ENCODE assay signal across 8 cellular contexts in genomic region chr15:40806672-40807027, GRCh38. TPM values are rescaled to one million over a fixed set of nuclear protein-coding genes. Genes with fewer than 3 reads are reported as not detected.
DNase-seq lines count a peak whose midpoint lies in the region; ATAC-seq and TF ChIP-seq lines count a peak whose summit lies in the region.

No MANE protein-coding gene starts in this region.

- no peak overlapping the region for H3K4ac ChIP-seq in neuronal stem cell (ENCODE audit: low read length)

- H2BK15ac ChIP-seq in neuronal stem cell (ENCODE audit: low read length): no peak overlapping the region

- no peaks in the 10 kb centered on the region for H3K79me1 ChIP-seq in neuronal stem cell (ENCODE audit: low read depth, low read length)

- ATAC-seq in effector memory CD8-positive, alpha-beta T cell (replicated peaks): no peak
- ATAC-seq in HG03342 (IDR thresholded peaks at IDR 0.05; ENCODE audit: unreplicated experiment): no peak
- ATAC-seq in GM21526 (IDR thresholded peaks at IDR 0.05; ENCODE audit: low FRiP score, unreplicated experiment): no peak
- ATAC-seq in GM21576 (IDR thresholded peaks at IDR 0.05; ENCODE audit: unreplicated experiment): no peak

- H4K20me1 ChIP-seq in MM.1S (ENCODE audit: insufficient read depth, low read length): no peaks in the 10 kb centered on the region

- peak overlapping the region; percentile 57 for H3K23ac ChIP-seq in neuronal stem cell (ENCODE audit: low read depth, low read length, poor library complexity)

- H3K9me3 ChIP-seq in CD4-positive, alpha-beta memory T cell (ENCODE audit: control insufficient read depth in 1 of 2, low read length in 2 of 2): no peaks in the 10 kb centered on the region
- H3K9me3 ChIP-seq in MM.1S (replicated peaks; ENCODE audit: insufficient read depth, low read length) (no peaks in the 10 kb centered on the region), neuronal stem cell (replicated peaks in 1 of 2; ENCODE audit: control insufficient read depth in 2 of 2, insufficient read depth in 1 of 2, low read depth in 1 of 2, low read length in 2 of 2) (no peaks in the 10 kb centered on the region)

- WGBS in neuronal stem cell (ENCODE audit: extremely low coverage in 2 of 2, insufficient read length in 2 of 2, insufficient replicate concordance in 1 of 2), 2 donors: no CpG with 5 or more reads among the region's 2 CpGs

- H4K91ac ChIP-seq in neuronal stem cell (ENCODE audit: low read depth, low read length, poor library complexity): no peak overlapping the region

- peaks cover 20% of the 10 kb centered on the region for H3K4me1 ChIP-seq in CD4-positive, alpha-beta memory T cell (ENCODE audit: insufficient read depth, low read length)
- H3K4me1 ChIP-seq in MM.1S (ENCODE audit: low read length): 0 out of 2 replicates have a peak, but pooled peaks cover 6% of the 10 kb centered on the region
- H3K4me1 ChIP-seq in neuronal stem cell (ENCODE audit: control insufficient read depth in 2 of 2, insufficient read depth in 1 of 2, low read depth in 1 of 2, low read length in 2 of 2): peaks cover 2 to 5% of the 10 kb centered on the region in 2 donors

- peak overlapping the region; percentile 95 to 100 for H3K4me3 ChIP-seq in CD4-positive, alpha-beta memory T cell (ENCODE audit: low read length in 2 of 2)
- H3K4me3 ChIP-seq in MM.1S (ENCODE audit: low read length): peak overlapping the region; percentile 95
- H3K4me3 ChIP-seq in neuronal stem cell (ENCODE audit: low read length in 2 of 2): peak overlapping the region; percentile 94 to 97

- POLR2A ChIA-PET in CD4-positive, alpha-beta memory T cell (lab: Charles Lee; ENCODE audit: partially characterized antibody): interaction anchor here (1.2 to 3.4 kb wide), 6 partner anchors 10 to 237 kb away, joined by 3 to 30 read pairs (median 6); partner anchors contain the start of genes RAD51, RPUSD2, SPINT1 and VPS18
- POLR2A ChIA-PET in HEK293T (lab: Yijun Ruan, JAX): interaction anchor here (1.3 to 2.1 kb wide), 8 partner anchors 9 to 112 kb away, joined by 3 to 9 read pairs (median 6); partner anchors contain the start of genes GCHFR, PPP1R14D, RAD51 and VPS18

- no peak overlapping the region for H2AK5ac ChIP-seq in neuronal stem cell (ENCODE audit: low read depth, low read length)

- intact Hi-C loops in CD4-positive, alpha-beta memory T cell (cut with micrococcal nuclease): loop anchor here (1.0 to 5.0 kb wide), 9 partner anchors 20 to 526 kb away; partner anchors contain the start of genes CCDC32, GCHFR, INAFM2 and KNL1

- no peaks in the 10 kb centered on the region for H3K27me3 Mint-ChIP-seq in CD4-positive, alpha-beta memory T cell
- H3K27me3 Mint-ChIP-seq in effector memory CD8-positive, alpha-beta T cell: no peaks in the 10 kb centered on the region

- TF ChIP-seq CTCF in MM.1S (IDR thresholded peaks at IDR 0.05; ENCODE audit: low read length): no peak

- no peak overlapping the region for H2BK12ac ChIP-seq in neuronal stem cell (ENCODE audit: low read length)

- H3K27ac ChIP-seq in CD4-positive, alpha-beta memory T cell (ENCODE audit: low read depth, low read length): peak overlapping the region; percentile 97
- peak overlapping the region; percentile 60; the same call in 1 of the 2 replicates for H3K27ac ChIP-seq in MM.1S (ENCODE audit: low read length)
- no peak overlapping the region for H3K27ac ChIP-seq in neuronal stem cell (replicated peaks; ENCODE audit: low read length)

- peaks cover 6% of the 10 kb centered on the region for H3K36me3 ChIP-seq in CD4-positive, alpha-beta memory T cell (ENCODE audit: insufficient read depth, low read length)
- H3K36me3 ChIP-seq in MM.1S (replicated peaks; ENCODE audit: insufficient read depth, low read length): no peaks in the 10 kb centered on the region
- peaks cover 0 to 18% of the 10 kb centered on the region in 2 donors for H3K36me3 ChIP-seq in neuronal stem cell (replicated peaks in 1 of 2; ENCODE audit: control insufficient read depth in 2 of 2, insufficient read depth in 2 of 2, low read length in 2 of 2)

- H3F3A ChIP-seq in MM.1S (ENCODE audit: insufficient read depth, low read length): peaks cover 4% of the 10 kb centered on the region; the same call in 1 of the 2 replicates

- no peak overlapping the region for H3K18ac ChIP-seq in neuronal stem cell (ENCODE audit: low read length)

- peak overlapping the region; percentile 92 for H3K4me2 ChIP-seq in MM.1S (ENCODE audit: low read depth, low read length)
- peak overlapping the region; percentile 63 for H3K4me2 ChIP-seq in neuronal stem cell (ENCODE audit: insufficient read depth, low read length, poor library complexity, severe bottlenecking)

- H4K8ac ChIP-seq in neuronal stem cell (ENCODE audit: low read depth, low read length): no peak overlapping the region

- H3K36me3 Mint-ChIP-seq in CD4-positive, alpha-beta memory T cell: peaks cover 18 to 19% of the 10 kb centered on the region in 2 donors
- peaks cover 7% of the 10 kb centered on the region for H3K36me3 Mint-ChIP-seq in effector memory CD8-positive, alpha-beta T cell (ENCODE audit: insufficient read depth)

- no peaks in the 10 kb centered on the region for H3K9me2 ChIP-seq in MM.1S (replicated peaks; ENCODE audit: insufficient read depth, low read length)

- H2AFZ ChIP-seq in MM.1S (ENCODE audit: low read length) (peak overlapping the region; percentile 100), neuronal stem cell (ENCODE audit: low read length) (peak overlapping the region; percentile 100)

- H3K9ac ChIP-seq in MM.1S (ENCODE audit: low read length) (peak overlapping the region; percentile 86; the same call in 1 of the 2 replicates), neuronal stem cell (ENCODE audit: low read depth, low read length, poor library complexity) (no peak overlapping the region)

- no peaks in the 10 kb centered on the region for H3K9me3 Mint-ChIP-seq in CD4-positive, alpha-beta memory T cell
- no peaks in the 10 kb centered on the region for H3K9me3 Mint-ChIP-seq in effector memory CD8-positive, alpha-beta T cell

- H3K27me3 ChIP-seq in CD4-positive, alpha-beta memory T cell (ENCODE audit: insufficient read depth, low read length): no peaks in the 10 kb centered on the region
- H3K27me3 ChIP-seq in MM.1S (replicated peaks; ENCODE audit: insufficient read depth, low read length) (no peaks in the 10 kb centered on the region), neuronal stem cell (ENCODE audit: control insufficient read depth in 3 of 3, insufficient read depth in 3 of 3, low read depth in 1 of 3, low read length in 3 of 3) (no peaks in the 10 kb centered on the region)

- H3K14ac ChIP-seq in neuronal stem cell (ENCODE audit: low read length): no peak overlapping the region

- peaks cover 26% of the 10 kb centered on the region for H3K79me2 ChIP-seq in MM.1S (ENCODE audit: low read length)

- no peak overlapping the region for H2BK120ac ChIP-seq in neuronal stem cell (ENCODE audit: low read depth, low read length)

- CTCF ChIA-PET in CD4-positive, alpha-beta memory T cell (lab: Charles Lee; ENCODE audit: partially characterized antibody): interaction anchor here (0.7 to 2.2 kb wide), 6 partner anchors 10 to 217 kb away, joined by 3 to 7 read pairs (median 3); no protein-coding TSS in a partner anchor
- CTCF ChIA-PET in HEK293T (lab: Yijun Ruan, JAX): no interaction called here

- H3K4me3 Mint-ChIP-seq in CD4-positive, alpha-beta memory T cell: peak overlapping the region; percentile 96 to 100 (median 98)
- peak overlapping the region; percentile 92 for H3K4me3 Mint-ChIP-seq in effector memory CD8-positive, alpha-beta T cell

- H3K27ac Mint-ChIP-seq in CD4-positive, alpha-beta memory T cell: peak overlapping the region; percentile 92 to 100 (median 98)
- peak overlapping the region; percentile 91 for H3K27ac Mint-ChIP-seq in effector memory CD8-positive, alpha-beta T cell

- no peak overlapping the region for H2BK5ac ChIP-seq in neuronal stem cell (ENCODE audit: low read length)

- DNase-seq in CD4-positive, alpha-beta memory T cell: no peak
- no peak for DNase-seq in MM.1S
- DNase-seq in effector memory CD8-positive, alpha-beta T cell: no peak
- no peak for DNase-seq in neuronal stem cell (ENCODE audit: low spot score)
- DNase-seq in HEK293T (ENCODE audit: extremely low spot score): no peak

- peaks cover 18 to 36% (median 22%) of the 10 kb centered on the region in 4 donors for H3K4me1 Mint-ChIP-seq in CD4-positive, alpha-beta memory T cell
- H3K4me1 Mint-ChIP-seq in effector memory CD8-positive, alpha-beta T cell (ENCODE audit: low read depth in 2 of 2): peaks cover 18% of the 10 kb centered on the region in 2 donors

TF ChIP-seq in HEK293T, 16 proteins besides CTCF, POLR2A, EP300 and RAD21:
- no peak for TF ChIP-seq ELF4 (IDR thresholded peaks at IDR 0.05)
- no peak for TF ChIP-seq SUZ12 (IDR thresholded peaks at IDR 0.05)
- TF ChIP-seq NFRKB (IDR thresholded peaks at IDR 0.05): no peak
- no peak for TF ChIP-seq ARNT (IDR thresholded peaks at IDR 0.05)
- TF ChIP-seq L3MBTL2 (conservative IDR thresholded peaks at IDR 0.05): no peak
- no peak for TF ChIP-seq HDGF (IDR thresholded peaks at IDR 0.05; ENCODE audit: borderline replicate concordance)
- no peak for TF ChIP-seq BHLHE40 (IDR thresholded peaks at IDR 0.05; ENCODE audit: borderline replicate concordance)
- TF ChIP-seq CTBP1 (IDR thresholded peaks at IDR 0.05; ENCODE audit: borderline replicate concordance): no peak
- TF ChIP-seq LEF1 (IDR thresholded peaks at IDR 0.05; ENCODE audit: borderline replicate concordance): no peak
- TF ChIP-seq SP1 (IDR thresholded peaks at IDR 0.05): no peak

RNA-seq across cellular contexts. Expression of gene ZFYVE19, which starts 0.2 kb away (rescaled TPM):
- total RNA-seq in CD4-positive, alpha-beta memory T cell: 10 to 100 TPM; 34.1 to 35.0 TPM
- polyA plus RNA-seq in CD4-positive, alpha-beta memory T cell: 10 to 100 TPM; 10.4 to 20.4 TPM
- 7.3 TPM for polyA plus RNA-seq in neuronal stem cell (2013, experiment 1 of 2)
- polyA plus RNA-seq in neuronal stem cell (2013, experiment 2 of 2): 8.2 TPM

RNA-seq across cellular contexts. Expression of gene DNAJC17, which starts 0.6 kb away (rescaled TPM):
- total RNA-seq in CD4-positive, alpha-beta memory T cell: 10 to 100 TPM; 40.5 to 43.9 TPM
- polyA plus RNA-seq in CD4-positive, alpha-beta memory T cell: 10 to 100 TPM; 24.3 to 31.5 TPM
- 41.3 TPM for polyA plus RNA-seq in neuronal stem cell (2013, experiment 1 of 2)
- 37.8 TPM for polyA plus RNA-seq in neuronal stem cell (2013, experiment 2 of 2)

RNA-seq across cellular contexts. Expression of gene PPP1R14D, which starts 21.9 kb away (rescaled TPM):
- total RNA-seq in CD4-positive, alpha-beta memory T cell: not detected
- not detected for polyA plus RNA-seq in CD4-positive, alpha-beta memory T cell
- not detected for polyA plus RNA-seq in neuronal stem cell (2013, experiment 1 of 2)
- 0.07 TPM for polyA plus RNA-seq in neuronal stem cell (2013, experiment 2 of 2)

RNA-seq across cellular contexts. Expression of gene C15orf62, which starts 36.9 kb away (rescaled TPM):
- total RNA-seq in CD4-positive, alpha-beta memory T cell: 1 to 10 TPM; 3.5 TPM
- under 1 TPM; 0.24 to 0.29 TPM for polyA plus RNA-seq in CD4-positive, alpha-beta memory T cell
- polyA plus RNA-seq in neuronal stem cell (2013, experiment 1 of 2): 0.03 TPM
- not detected for polyA plus RNA-seq in neuronal stem cell (2013, experiment 2 of 2)

RNA-seq across cellular contexts. Expression of gene SPINT1, which starts 37.2 kb away (rescaled TPM):
- 1 to 10 TPM; 3.8 to 4.0 TPM for total RNA-seq in CD4-positive, alpha-beta memory T cell
- polyA plus RNA-seq in CD4-positive, alpha-beta memory T cell: 1 to 10 TPM; 4.0 to 5.3 TPM
- 3.1 TPM for polyA plus RNA-seq in neuronal stem cell (2013, experiment 1 of 2)
- 3.1 TPM for polyA plus RNA-seq in neuronal stem cell (2013, experiment 2 of 2)
